13 cellular contexts compared by ENCODE assay signal in the genomic region with DNA sequence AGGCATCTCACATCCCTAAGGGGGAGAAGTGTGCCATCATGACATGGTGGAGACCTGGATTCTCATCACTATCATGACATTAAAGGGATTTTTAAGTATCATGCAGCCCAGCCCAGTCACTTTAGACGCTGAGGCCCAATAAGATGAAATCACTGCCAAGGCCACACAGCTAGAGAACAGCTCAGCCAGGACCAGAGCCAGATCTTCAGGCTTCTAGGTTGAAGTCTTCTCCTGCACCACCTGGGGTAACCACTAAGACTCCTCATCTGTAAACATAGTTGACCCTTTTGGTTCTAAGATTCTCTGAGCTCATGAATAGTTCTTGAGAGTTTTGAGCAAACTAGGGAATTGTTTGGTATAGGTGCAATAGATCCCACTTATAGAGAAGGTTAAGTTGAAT.
A peak's percentile ranks its signal among the peaks of the same experiment; 100 is the strongest.
DNase-seq lines count a peak whose midpoint lies in the region; ATAC-seq and TF ChIP-seq lines count a peak whose summit lies in the region.
"Had no signal": no experiment of that assay in that cellular context is flagged by ENCODE, and none has a peak within 500 bp of the region (broad histone marks: within the 10 kb centered on the region; RNA-seq: fewer than 3 reads in every experiment).

No MANE protein-coding gene starts in this region.

- WGBS in body of pancreas, 2 donors, result 0% methylated on average over 1 of the region's 1 CpG

- H3K36me3 ChIP-seq in body of pancreas (replicated peaks in 1 of 2; ENCODE audit: insufficient read depth in 1 of 2, low read depth in 2 of 2) (peaks cover 0 to 2% of the 10 kb centered on the region in 2 donors), left lung (peaks cover 0 to 26% of the 10 kb centered on the region in 2 donors), skeletal muscle tissue (ENCODE audit: control insufficient read depth in 3 of 3, insufficient read depth in 3 of 3, low read length in 3 of 3) (peaks cover 0 to 5% (median 0%) of the 10 kb centered on the region in 3 donors)
- H3K36me3 ChIP-seq: neural progenitor cell had no signal

- peak overlapping the region in 3 of 4 donors; percentile 35 to 80 (median 75) for H3K27ac ChIP-seq in body of pancreas
- peak overlapping the region; percentile 83 to 90 for H3K27ac ChIP-seq in left lung
- peak overlapping the region; percentile 84 for H3K27ac ChIP-seq in skeletal muscle tissue (ENCODE audit: low read depth, low read length)
- H3K27ac ChIP-seq: neural progenitor cell had no signal

- H3K9me3 ChIP-seq in body of pancreas, result no peaks in the 10 kb centered on the region
- H3K9me3 ChIP-seq in left lung, result no peaks in the 10 kb centered on the region
- H3K9me3 ChIP-seq in skeletal muscle tissue (ENCODE audit: control insufficient read depth in 3 of 3, low read length in 3 of 3), result no peaks in the 10 kb centered on the region

- peaks cover 27% of the 10 kb centered on the region for H3K4me1 ChIP-seq in body of pancreas
- H3K4me1 ChIP-seq in left lung, result peaks cover 42 to 51% of the 10 kb centered on the region in 2 donors
- peaks cover 52 to 67% (median 56%) of the 10 kb centered on the region in 3 donors for H3K4me1 ChIP-seq in skeletal muscle tissue (ENCODE audit: control insufficient read depth in 3 of 3, insufficient read depth in 3 of 3, low read length in 3 of 3)
- H3K4me1 ChIP-seq: neural progenitor cell had no signal

- TF ChIP-seq POLR2A in body of pancreas (IDR thresholded peaks at IDR 0.05), result no peak

- no peak for ATAC-seq in body of pancreas
- peak; percentile 2 for ATAC-seq in left lung
- ATAC-seq in GM18517 (IDR thresholded peaks at IDR 0.05; ENCODE audit: unreplicated experiment), result no peak
- no peak for ATAC-seq in GM18870 (IDR thresholded peaks at IDR 0.05; ENCODE audit: unreplicated experiment)
- no peak for ATAC-seq in HG02759 (IDR thresholded peaks at IDR 0.05; ENCODE audit: unreplicated experiment)

- intact Hi-C loops in body of pancreas (cut with DNase I) (no loop called here), left lung (cut with DNase I) (no loop called here)

- H3K27me3 ChIP-seq in body of pancreas, result no peaks in the 10 kb centered on the region
- no peaks in the 10 kb centered on the region for H3K27me3 ChIP-seq in left lung
- no peaks in the 10 kb centered on the region for H3K27me3 ChIP-seq in skeletal muscle tissue (ENCODE audit: control insufficient read depth in 3 of 3, insufficient read depth in 3 of 3, low read length in 3 of 3)
- H3K27me3 ChIP-seq: neural progenitor cell had no signal

- TF ChIP-seq CTCF in body of pancreas (IDR thresholded peaks at IDR 0.05) (no peak), left lung (IDR thresholded peaks at IDR 0.05) (no peak)

- H3K4me3 ChIP-seq in body of pancreas (no peak overlapping the region), left lung (no peak overlapping the region), skeletal muscle tissue (ENCODE audit: low read length in 3 of 3) (no peak overlapping the region)
- H3K4me3 ChIP-seq: neural progenitor cell had no signal

- no peak overlapping the region for H3K9ac ChIP-seq in skeletal muscle tissue (ENCODE audit: low read depth in 1 of 3, low read length in 3 of 3)
- H3K9ac ChIP-seq: neural progenitor cell had no signal

- DNase-seq in EH (ENCODE audit: low read depth) (peak; percentile 24), body of pancreas (no peak), left lung (no peak)
- DNase-seq in activated CD4-positive, alpha-beta T cell treated with anti-CD3 and anti-CD28 coated beads, Interleukin-2, amount 50 U/mL, for 4 hours, result no peak
- DNase-seq: activated B cell treated with CpG ODN at 0.5 μM for 24 hours, NCI-H1105, NCI-H345, SW 1271 had no signal
